ENCODE assay signal across 23 cellular contexts in the genomic region with DNA sequence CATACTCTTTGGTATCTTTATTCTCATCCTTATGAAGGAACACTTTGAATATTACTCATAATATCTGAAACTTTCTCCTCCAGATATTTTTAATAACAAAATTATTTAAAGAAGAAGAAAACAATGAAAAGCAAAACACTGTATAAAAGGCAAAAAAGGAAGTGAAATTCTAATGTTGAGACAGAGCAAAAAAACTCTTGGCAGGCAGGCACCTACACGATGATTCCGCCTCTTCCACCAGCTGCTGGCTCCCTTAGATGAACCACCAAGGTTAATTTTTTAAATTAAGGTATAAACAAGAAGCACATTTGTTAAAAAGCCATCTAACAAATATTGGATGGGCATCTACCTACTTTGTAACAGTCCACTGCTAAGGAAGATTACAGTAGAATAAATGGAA.
DNase-seq lines count a peak whose midpoint lies in the region; ATAC-seq, FAIRE-seq and TF ChIP-seq lines count a peak whose summit lies in the region.
"Had no signal": no experiment of that assay in that cellular context is flagged by ENCODE, and none has a peak within 500 bp of the region (broad histone marks: within the 10 kb centered on the region; RNA-seq: fewer than 3 reads in every experiment).

No MANE protein-coding gene starts in this region.

- SMC1A ChIA-PET in GM12878 (lab: Charles Lee; ENCODE audit: uncharacterized antibody, unreplicated experiment): interaction anchor here (1.0 to 1.3 kb wide), 2 partner anchors 28 to 63 kb away, joined by 3 read pairs; no protein-coding TSS in a partner anchor

- no peak for TF ChIP-seq RAD21 in GM12878 (IDR thresholded peaks at IDR 0.05; ENCODE audit: insufficient read depth, low read depth, low read length)

- no peaks in the 10 kb centered on the region for H3K9me3 ChIP-seq in GM12878 (replicated peaks; ENCODE audit: control insufficient read depth, insufficient read depth, low read length)
- H3K9me3 ChIP-seq: A549, BLaER1 had no signal

- no peaks in the 10 kb centered on the region for H3K79me2 ChIP-seq in GM12878 (ENCODE audit: control insufficient read depth, insufficient read depth, low read length)

- in situ Hi-C loops in GM12878 (cut with MboI): no loop called here

- no peak for FAIRE-seq in GM12878 (lab: Jason Lieb, UNC)
- FAIRE-seq: A549, GM19239 had no signal

- TF ChIP-seq EP300 in GM12878 (IDR thresholded peaks at IDR 0.05; ENCODE audit: borderline replicate concordance in 1 of 2, control insufficient read depth in 1 of 2, low read depth in 2 of 2, low read length in 2 of 2): no peak

- peaks cover 20% of the 10 kb centered on the region for H3K4me1 ChIP-seq in GM12878 (ENCODE audit: control insufficient read depth, insufficient read depth, low read length)
- H3K4me1 ChIP-seq: A549, BLaER1 had no signal

- BruUV-seq in GM12878 (replicated peaks; lab: Mats Ljungman, UMichigan): no TSS peak

- no peak overlapping the region for H3K27ac ChIP-seq in GM12878 (ENCODE audit: control insufficient read depth, insufficient read depth)
- H3K27ac ChIP-seq: A549, BLaER1, HL-60, KMS-11, SK-N-MC had no signal

- RAD21 ChIA-PET in GM12878 (lab: Charles Lee; ENCODE audit: unreplicated experiment): no interaction called here

- H4K20me1 ChIP-seq in GM12878 (ENCODE audit: control insufficient read depth, insufficient read depth): no peaks in the 10 kb centered on the region
- H4K20me1 ChIP-seq: BLaER1 had no signal

- intact Hi-C loops in GM12878 (cut with micrococcal nuclease; ENCODE audit: unreplicated experiment): no loop called here

- ATAC-seq in GM18519 (IDR thresholded peaks at IDR 0.05; ENCODE audit: low FRiP score, unreplicated experiment): peak; percentile 39
- peak; percentile 37 for ATAC-seq in GM21423 (IDR thresholded peaks at IDR 0.05; ENCODE audit: unreplicated experiment)
- peak; percentile 48 for ATAC-seq in HG03442 (IDR thresholded peaks at IDR 0.05; ENCODE audit: unreplicated experiment)
- peak; percentile 67 for ATAC-seq in GM12878
- no peak for ATAC-seq in HG03571 (IDR thresholded peaks at IDR 0.05; ENCODE audit: unreplicated experiment)
- ATAC-seq: A549 had no signal

- H2AFZ ChIP-seq in GM12878 (ENCODE audit: control insufficient read depth, low read depth, low read length): no peak overlapping the region; the same call in 1 of the 2 replicates

- no peaks in the 10 kb centered on the region for H3K27me3 ChIP-seq in GM12878 (replicated peaks in 1 of 2; ENCODE audit: control insufficient read depth in 2 of 2, insufficient read depth in 2 of 2, low read length in 1 of 2)
- H3K27me3 ChIP-seq: BLaER1 had no signal

- no peak overlapping the region for H3K4me3 ChIP-seq in GM12878
- H3K4me3 ChIP-seq: A549, BLaER1, SK-N-MC had no signal

- TF ChIP-seq POLR2A in GM12878 (IDR thresholded peaks at IDR 0.05; ENCODE audit: low read depth, low read length): no peak

- no peak overlapping the region for H3K4me2 ChIP-seq in GM12878 (ENCODE audit: control insufficient read depth, insufficient read depth)
- H3K4me2 ChIP-seq: A549, BLaER1, KMS-11 had no signal

- H3K9ac ChIP-seq in GM12878 (ENCODE audit: control insufficient read depth, insufficient read depth, low read length): no peak overlapping the region
- H3K9ac ChIP-seq: BLaER1, KMS-11 had no signal

- no peaks in the 10 kb centered on the region for H3K36me3 ChIP-seq in GM12878 (ENCODE audit: control insufficient read depth in 2 of 2, insufficient read depth in 2 of 2, low read length in 1 of 2)
- H3K36me3 ChIP-seq: BLaER1 had no signal

- DNase-seq in GM12878 (ENCODE audit: low read depth, low spot score) (no peak), iPS-NIHi11 (ENCODE audit: low spot score) (no peak), HK-2 (ENCODE audit: unreplicated experiment) (no peak)
- DNase-seq: CD8-positive, alpha-beta memory T cell; DMS79; H7; HFFc6; NCI-H1092; NCI-H1436 treated with DMSO at 0.1 percent for 48 hours; NCI-H2029; NCI-H526 treated with DMSO at 0.1 percent for 48 hours; OCI-M1; SHP77 had no signal

- TF ChIP-seq CTCF in GM12878 (IDR thresholded peaks at IDR 0.05 in 2 of 3, conservative IDR thresholded peaks at IDR 0.05 in 1 of 3; ENCODE audit: control insufficient read depth in 2 of 3, extremely low read depth in 1 of 3, insufficient read depth in 1 of 3, low read depth in 3 of 3, low read length in 3 of 3): no peak

- CTCF ChIA-PET in GM12878 (lab: Yijun Ruan, JAX): no interaction called here

- WGBS in GM12878 (ENCODE audit: insufficient coverage, insufficient replicate concordance, low lambda C conversion rate, missing lambda C conversion rate): 18% methylated on average over 2 of the region's 2 CpGs

- POLR2A ChIA-PET in GM12878 (lab: Charles Lee): no interaction called here

TF ChIP-seq in GM12878, 131 proteins besides CTCF, POLR2A, EP300 and RAD21:
- TF ChIP-seq SPI1 (IDR thresholded peaks at IDR 0.05; ENCODE audit: borderline replicate concordance, insufficient read depth, low read depth, low read length): peak; percentile 81
- TF ChIP-seq, protein P1, sequence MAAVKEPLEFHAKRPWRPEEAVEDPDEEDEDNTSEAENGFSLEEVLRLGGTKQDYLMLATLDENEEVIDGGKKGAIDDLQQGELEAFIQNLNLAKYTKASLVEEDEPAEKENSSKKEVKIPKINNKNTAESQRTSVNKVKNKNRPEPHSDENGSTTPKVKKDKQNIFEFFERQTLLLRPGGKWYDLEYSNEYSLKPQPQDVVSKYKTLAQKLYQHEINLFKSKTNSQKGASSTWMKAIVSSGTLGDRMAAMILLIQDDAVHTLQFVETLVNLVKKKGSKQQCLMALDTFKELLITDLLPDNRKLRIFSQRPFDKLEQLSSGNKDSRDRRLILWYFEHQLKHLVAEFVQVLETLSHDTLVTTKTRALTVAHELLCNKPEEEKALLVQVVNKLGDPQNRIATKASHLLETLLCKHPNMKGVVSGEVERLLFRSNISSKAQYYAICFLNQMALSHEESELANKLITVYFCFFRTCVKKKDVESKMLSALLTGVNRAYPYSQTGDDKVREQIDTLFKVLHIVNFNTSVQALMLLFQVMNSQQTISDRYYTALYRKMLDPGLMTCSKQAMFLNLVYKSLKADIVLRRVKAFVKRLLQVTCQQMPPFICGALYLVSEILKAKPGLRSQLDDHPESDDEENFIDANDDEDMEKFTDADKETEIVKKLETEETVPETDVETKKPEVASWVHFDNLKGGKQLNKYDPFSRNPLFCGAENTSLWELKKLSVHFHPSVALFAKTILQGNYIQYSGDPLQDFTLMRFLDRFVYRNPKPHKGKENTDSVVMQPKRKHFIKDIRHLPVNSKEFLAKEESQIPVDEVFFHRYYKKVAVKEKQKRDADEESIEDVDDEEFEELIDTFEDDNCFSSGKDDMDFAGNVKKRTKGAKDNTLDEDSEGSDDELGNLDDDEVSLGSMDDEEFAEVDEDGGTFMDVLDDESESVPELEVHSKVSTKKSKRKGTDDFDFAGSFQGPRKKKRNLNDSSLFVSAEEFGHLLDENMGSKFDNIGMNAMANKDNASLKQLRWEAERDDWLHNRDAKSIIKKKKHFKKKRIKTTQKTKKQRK (IDR thresholded peaks at IDR 0.05; ENCODE audit: low read depth, low read length): no peak
- TF ChIP-seq E2F8 (IDR thresholded peaks at IDR 0.05; ENCODE audit: low read depth, partially characterized antibody): no peak
- no peak for TF ChIP-seq MXI1 (IDR thresholded peaks at IDR 0.05; ENCODE audit: low read depth, low read length)
- no peak for TF ChIP-seq HCFC1 (IDR thresholded peaks at IDR 0.05; ENCODE audit: low read length)
- no peak for TF ChIP-seq ZSCAN29 (IDR thresholded peaks at IDR 0.05)
- no peak for TF ChIP-seq FOXK2 (IDR thresholded peaks at IDR 0.05)
- peak; percentile 12; the same call in 1 of the 2 replicates for TF ChIP-seq ZNF384 (IDR thresholded peaks at IDR 0.05; ENCODE audit: borderline replicate concordance, low read depth, low read length)
- TF ChIP-seq, protein P2, sequence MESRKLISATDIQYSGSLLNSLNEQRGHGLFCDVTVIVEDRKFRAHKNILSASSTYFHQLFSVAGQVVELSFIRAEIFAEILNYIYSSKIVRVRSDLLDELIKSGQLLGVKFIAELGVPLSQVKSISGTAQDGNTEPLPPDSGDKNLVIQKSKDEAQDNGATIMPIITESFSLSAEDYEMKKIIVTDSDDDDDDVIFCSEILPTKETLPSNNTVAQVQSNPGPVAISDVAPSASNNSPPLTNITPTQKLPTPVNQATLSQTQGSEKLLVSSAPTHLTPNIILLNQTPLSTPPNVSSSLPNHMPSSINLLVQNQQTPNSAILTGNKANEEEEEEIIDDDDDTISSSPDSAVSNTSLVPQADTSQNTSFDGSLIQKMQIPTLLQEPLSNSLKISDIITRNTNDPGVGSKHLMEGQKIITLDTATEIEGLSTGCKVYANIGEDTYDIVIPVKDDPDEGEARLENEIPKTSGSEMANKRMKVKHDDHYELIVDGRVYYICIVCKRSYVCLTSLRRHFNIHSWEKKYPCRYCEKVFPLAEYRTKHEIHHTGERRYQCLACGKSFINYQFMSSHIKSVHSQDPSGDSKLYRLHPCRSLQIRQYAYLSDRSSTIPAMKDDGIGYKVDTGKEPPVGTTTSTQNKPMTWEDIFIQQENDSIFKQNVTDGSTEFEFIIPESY (IDR thresholded peaks at IDR 0.05): no peak
- no peak for TF ChIP-seq EGR1 (IDR thresholded peaks at IDR 0.05; ENCODE audit: borderline replicate concordance in 1 of 2, low read depth in 2 of 2, low read length in 2 of 2)
